ENCODE assay signal across 8 cellular contexts in genomic region chr2:173355132-173355865, GRCh38. TPM values are rescaled to one million over a fixed set of nuclear protein-coding genes. Genes with fewer than 3 reads are reported as not detected.
DNase-seq lines count a peak whose midpoint lies in the region; ATAC-seq and TF ChIP-seq lines count a peak whose summit lies in the region.

No MANE protein-coding gene starts in this region.

- ATAC-seq in GM18858 (IDR thresholded peaks at IDR 0.05; ENCODE audit: unreplicated experiment) (peak; percentile 23), HG03064 (IDR thresholded peaks at IDR 0.05; ENCODE audit: low read depth, unreplicated experiment) (peak; percentile 27), HG02870 (IDR thresholded peaks at IDR 0.05; ENCODE audit: unreplicated experiment) (no peak)

- H3K4me1 ChIP-seq in BE2C (no peaks in the 10 kb centered on the region; the same call in 1 of the 2 replicates), neutrophil (ENCODE audit: control insufficient read depth in 1 of 2, insufficient read depth in 1 of 2, low read depth in 1 of 2, low read length in 1 of 2) (peaks cover 24 to 28% of the 10 kb centered on the region in 2 experiments)

- no peak overlapping the region for H3K27ac ChIP-seq in neutrophil

- no peaks in the 10 kb centered on the region for H3K9me3 ChIP-seq in BE2C
- no peaks in the 10 kb centered on the region for H3K9me3 ChIP-seq in neutrophil

- peak overlapping the region; percentile 75 for H3K4me3 ChIP-seq in BE2C (ENCODE audit: low read depth, low read length)
- peak overlapping the region; percentile 67 to 73 for H3K4me3 ChIP-seq in neutrophil (ENCODE audit: low read depth in 1 of 2, low read length in 1 of 2)

- H3K36me3 ChIP-seq in BE2C (peaks cover 8% of the 10 kb centered on the region), neutrophil (no peaks in the 10 kb centered on the region)

- DNase-seq in BE2C: peak; percentile 47
- DNase-seq in NCI-H345 treated with DMSO at 0.1 percent for 48 hours (lab: John Stamatoyannopoulos, UW; ENCODE audit: unreplicated experiment): peak; percentile 30
- DNase-seq in activated CD8-positive, alpha-beta memory T cell treated with anti-CD3 and anti-CD28 coated beads, Interleukin-2, amount 50 U/mL, for 4 hours: peak; percentile 14
- peak; percentile 27 for DNase-seq in fibroblast of the conjunctiva (ENCODE audit: low read depth)

- TF ChIP-seq CTCF in BE2C (IDR thresholded peaks at IDR 0.05; ENCODE audit: low read depth, low read length) (no peak), neutrophil (IDR thresholded peaks at IDR 0.05) (no peak)

- H3K27me3 ChIP-seq in BE2C (no peaks in the 10 kb centered on the region), neutrophil (peaks cover 55% of the 10 kb centered on the region)

RNA-seq across cellular contexts. Expression of gene CDCA7, which starts 0.6 kb away (rescaled TPM):
- polyA plus RNA-seq in BE2C (2012; ENCODE audit: insufficient read depth, insufficient read length, low read depth): 8.8 TPM
